Comparison of ENCODE assay signal across 1 cellular context in genomic region chr16:89093602-89094251, GRCh38.
TF ChIP-seq lines count a peak whose summit lies in the region.

Gene ACSF3 (plus strand): TSS chr16:89093852. CDS start chr16:89100682, 6,830 bp downstream.

TF ChIP-seq in HepG2, 621 proteins besides CTCF, POLR2A, EP300 and RAD21 (continued from another document and continues in another):
- TF ChIP-seq TRAFD1 (CRISPR knock-in tag; IDR thresholded peaks at IDR 0.05; ENCODE audit: borderline replicate concordance) (no peak), FOXP4 (CRISPR knock-in tag; IDR thresholded peaks at IDR 0.05) (no peak), CSRNP1 (CRISPR knock-in tag; IDR thresholded peaks at IDR 0.05) (no peak), TBX3 (IDR thresholded peaks at IDR 0.05; ENCODE audit: borderline replicate concordance) (no peak), ZFP37 (CRISPR knock-in tag; IDR thresholded peaks at IDR 0.05; ENCODE audit: borderline replicate concordance) (no peak), POGK (CRISPR knock-in tag; conservative IDR thresholded peaks at IDR 0.05) (peak; percentile 69; the same call in 1 of the 2 replicates), ZFY (CRISPR knock-in tag; IDR thresholded peaks at IDR 0.05) (peak; percentile 96), ELF4 (CRISPR knock-in tag; IDR thresholded peaks at IDR 0.05; ENCODE audit: borderline replicate concordance) (no peak), HBP1 (CRISPR knock-in tag; IDR thresholded peaks at IDR 0.05; ENCODE audit: low read depth) (peak; percentile 78), E2F2 (CRISPR knock-in tag; IDR thresholded peaks at IDR 0.05; ENCODE audit: borderline replicate concordance) (no peak), ZBTB2 (CRISPR knock-in tag; IDR thresholded peaks at IDR 0.05; ENCODE audit: low read depth) (peak; percentile 83), ZNF251 (CRISPR knock-in tag; IDR thresholded peaks at IDR 0.05) (no peak), ZXDC (CRISPR knock-in tag; IDR thresholded peaks at IDR 0.05) (peak; percentile 68; the same call in 1 of the 2 replicates), ZNF367 (CRISPR knock-in tag; IDR thresholded peaks at IDR 0.05; ENCODE audit: borderline replicate concordance) (peak; percentile 32; the same call in 1 of the 2 replicates), SATB2 (CRISPR knock-in tag; IDR thresholded peaks at IDR 0.05) (no peak), LBX2 (CRISPR knock-in tag; IDR thresholded peaks at IDR 0.05; ENCODE audit: borderline replicate concordance) (peak; percentile 62; the same call in 1 of the 2 replicates), ZHX1 (CRISPR knock-in tag; IDR thresholded peaks at IDR 0.05; ENCODE audit: low read depth) (peak; percentile 41; the same call in 1 of the 2 replicates), ZBTB7A (CRISPR knock-in tag; IDR thresholded peaks at IDR 0.05) (0 out of 2 replicates have a peak, but pooled peaks have one; percentile 67), PAX8 (CRISPR knock-in tag; IDR thresholded peaks at IDR 0.05; ENCODE audit: borderline replicate concordance) (no peak), ATM (IDR thresholded peaks at IDR 0.05; ENCODE audit: borderline replicate concordance) (no peak), CBX1 (IDR thresholded peaks at IDR 0.05; ENCODE audit: low read depth) (no peak), SOX13 (IDR thresholded peaks at IDR 0.05) (no peak), SOX13 (CRISPR knock-in tag; conservative IDR thresholded peaks at IDR 0.05 in 1 of 2, IDR thresholded peaks at IDR 0.05 in 1 of 2) (peak in 1 of 2 experiments; percentile 2; a peak in 1 of 4 replicates), CHD2 (IDR thresholded peaks at IDR 0.05; ENCODE audit: low read depth, low read length) (peak; percentile 18; the same call in 1 of the 2 replicates), ZNF784 (CRISPR knock-in tag; IDR thresholded peaks at IDR 0.05; ENCODE audit: borderline replicate concordance) (peak; percentile 95), TCF12 (IDR thresholded peaks at IDR 0.05) (no peak), TCF12 (CRISPR knock-in tag; IDR thresholded peaks at IDR 0.05) (no peak), SALL1 (CRISPR knock-in tag; IDR thresholded peaks at IDR 0.05) (peak; percentile 71), FOXK2 (IDR thresholded peaks at IDR 0.05) (no peak), NR2F1 (CRISPR knock-in tag; IDR thresholded peaks at IDR 0.05) (0 out of 4 replicates have a peak, but pooled peaks of 1 of the 2 experiments have one; percentile 20), SIN3A (IDR thresholded peaks at IDR 0.05; ENCODE audit: borderline replicate concordance, low read depth, low read length) (peak; percentile 60; the same call in 1 of the 2 replicates), FOXA3 (CRISPR knock-in tag; IDR thresholded peaks at IDR 0.05) (peak; percentile 51)
